Comparison of ENCODE assay signal across 1 cellular context in genomic region chr11:76208829-76209670, GRCh38.
TF ChIP-seq lines count a peak whose summit lies in the region.

No MANE protein-coding gene starts in this region.

TF ChIP-seq in HepG2, 621 proteins besides CTCF, POLR2A, EP300 and RAD21 (continued from another document and continues in another):
- no peak for TF ChIP-seq HMGXB3 (CRISPR knock-in tag; IDR thresholded peaks at IDR 0.05; ENCODE audit: borderline replicate concordance)
- TF ChIP-seq NFAT5 (CRISPR knock-in tag; IDR thresholded peaks at IDR 0.05): no peak
- peak; percentile 33; the same call in 1 of the 2 replicates for TF ChIP-seq PITX1 (CRISPR knock-in tag; IDR thresholded peaks at IDR 0.05)
- peak; percentile 83 for TF ChIP-seq MAX (IDR thresholded peaks at IDR 0.05)
- TF ChIP-seq SNAI1 (CRISPR knock-in tag; IDR thresholded peaks at IDR 0.05; ENCODE audit: borderline replicate concordance): peak; percentile 63; the same call in 1 of the 2 replicates
- TF ChIP-seq TRIM22 (IDR thresholded peaks at IDR 0.05): no peak
- no peak for TF ChIP-seq CBX2 (IDR thresholded peaks at IDR 0.05; ENCODE audit: low read depth, low read length)
- TF ChIP-seq CBX2 (CRISPR knock-in tag; IDR thresholded peaks at IDR 0.05; ENCODE audit: low read depth): no peak
- TF ChIP-seq EHMT2 (IDR thresholded peaks at IDR 0.05; ENCODE audit: borderline replicate concordance, low read depth, low read length): no peak
- no peak for TF ChIP-seq SRSF9 (IDR thresholded peaks at IDR 0.05; ENCODE audit: borderline replicate concordance, insufficient read depth, low read depth, low read length, poor library complexity, severe bottlenecking)
- peak; percentile 17; the same call in 1 of the 2 replicates for TF ChIP-seq HDAC2 (CRISPR knock-in tag; IDR thresholded peaks at IDR 0.05)
- peak; percentile 41 for TF ChIP-seq ZNF407 (CRISPR knock-in tag; IDR thresholded peaks at IDR 0.05; ENCODE audit: not compliant biosample characterization)
- TF ChIP-seq PRDM15 (CRISPR knock-in tag; IDR thresholded peaks at IDR 0.05): 0 out of 2 replicates have a peak, but pooled peaks have one; percentile 40
- no peak for TF ChIP-seq ZNF510 (CRISPR knock-in tag; IDR thresholded peaks at IDR 0.05; ENCODE audit: low read depth)
- no peak for TF ChIP-seq XBP1 (CRISPR knock-in tag; IDR thresholded peaks at IDR 0.05)
- TF ChIP-seq ZNF766 (CRISPR knock-in tag; IDR thresholded peaks at IDR 0.05; ENCODE audit: borderline replicate concordance): 0 out of 2 replicates have a peak, but pooled peaks have one; percentile 43
- TF ChIP-seq ZNF607 (CRISPR knock-in tag; IDR thresholded peaks at IDR 0.05; ENCODE audit: borderline replicate concordance): peak; percentile 42; the same call in 1 of the 2 replicates
- no peak for TF ChIP-seq RNF219 (CRISPR knock-in tag; IDR thresholded peaks at IDR 0.05)
- peak; percentile 20; the same call in 1 of the 2 replicates for TF ChIP-seq ZNF235 (CRISPR knock-in tag; IDR thresholded peaks at IDR 0.05; ENCODE audit: borderline replicate concordance)
- no peak for TF ChIP-seq MAF1 (CRISPR knock-in tag; IDR thresholded peaks at IDR 0.05; ENCODE audit: borderline replicate concordance)
- 0 out of 2 replicates have a peak, but pooled peaks have one; percentile 45 for TF ChIP-seq ZNF256 (CRISPR knock-in tag; conservative IDR thresholded peaks at IDR 0.05)
- 0 out of 2 replicates have a peak, but pooled peaks have one; percentile 68 for TF ChIP-seq ZNF317 (CRISPR knock-in tag; IDR thresholded peaks at IDR 0.05)
- peak; percentile 5; the same call in 1 of the 2 replicates for TF ChIP-seq MXD3 (CRISPR knock-in tag; IDR thresholded peaks at IDR 0.05)
- peak; percentile 18; the same call in 1 of the 2 replicates for TF ChIP-seq GATAD1 (CRISPR knock-in tag; IDR thresholded peaks at IDR 0.05)
